Comparison of ENCODE assay signal across 13 cellular contexts in the genomic region with DNA sequence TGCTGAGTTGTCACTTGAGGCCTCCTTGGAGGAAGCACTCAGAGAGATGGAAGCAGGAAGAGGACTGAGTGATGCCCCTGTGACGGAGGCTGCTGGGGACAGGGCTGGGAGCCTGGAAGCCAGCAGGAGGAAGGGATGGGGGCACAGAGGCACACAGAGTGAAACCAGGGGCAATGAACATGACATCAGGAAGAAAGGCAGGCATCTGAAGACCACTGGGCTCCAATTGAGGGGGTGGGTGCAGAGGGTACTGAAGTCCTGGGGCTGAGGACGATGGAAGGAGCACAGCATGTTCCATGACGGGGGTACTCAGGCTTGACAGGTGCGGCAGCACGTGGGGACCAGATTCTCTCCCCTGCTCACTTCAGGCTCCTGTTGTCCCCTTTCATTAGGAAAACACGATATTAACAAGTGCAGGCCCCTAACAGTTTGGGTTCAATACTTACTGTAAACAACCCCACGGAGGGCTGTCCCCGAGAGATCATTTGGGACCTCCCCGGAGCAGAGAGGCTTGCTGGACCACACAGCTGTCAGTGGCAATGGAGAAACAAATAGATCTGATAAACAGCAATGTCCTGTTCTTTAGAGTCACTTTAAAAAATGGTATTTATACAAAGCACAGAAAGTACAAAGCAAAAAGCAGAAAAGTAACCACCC. TPM values are rescaled to one million over a fixed set of nuclear protein-coding genes. Genes with fewer than 3 reads are reported as not detected.
DNase-seq lines count a peak whose midpoint lies in the region; ATAC-seq and TF ChIP-seq lines count a peak whose summit lies in the region.
"Had no signal": no experiment of that assay in that cellular context is flagged by ENCODE, and none has a peak within 500 bp of the region (broad histone marks: within the 10 kb centered on the region; RNA-seq: fewer than 3 reads in every experiment).

No MANE protein-coding gene starts in this region.

- H3K9ac ChIP-seq in SU-DHL-6 (ENCODE audit: low read length) = peak overlapping the region; percentile 36
- no peak overlapping the region for H3K9ac ChIP-seq in endodermal cell (ENCODE audit: extremely low read depth, low read length, poor library complexity, severe bottlenecking)

- H3K27ac ChIP-seq in SU-DHL-6 (ENCODE audit: low read depth, low read length) (peak overlapping the region; percentile 97), endodermal cell (ENCODE audit: low read depth, low read length) (no peak overlapping the region), stomach (no peak overlapping the region)

- no peak overlapping the region for H2AFZ ChIP-seq in SU-DHL-6 (ENCODE audit: low read depth, low read length, severe bottlenecking)

- H3K27me3 ChIP-seq in SU-DHL-6 (ENCODE audit: low read length) = no peaks in the 10 kb centered on the region
- no peaks in the 10 kb centered on the region for H3K27me3 ChIP-seq in endodermal cell (ENCODE audit: control insufficient read depth, insufficient read depth, low read length, poor library complexity, severe bottlenecking)
- no peaks in the 10 kb centered on the region for H3K27me3 ChIP-seq in stomach

- peaks cover 0 to 3% of the 10 kb centered on the region in 2 donors for H3K9me3 Mint-ChIP-seq in activated T-cell treated with anti-CD3 and anti-CD28 coated beads, Interleukin-2, amount 50 U/mL, for 72 hours
- H3K9me3 Mint-ChIP-seq in endodermal cell = peaks cover 15% of the 10 kb centered on the region

- intact Hi-C loops in stomach (cut with DNase I; ENCODE audit: low total_unique reads) = no loop called here

- H4K20me1 ChIP-seq in SU-DHL-6 (ENCODE audit: low read depth, low read length) = peaks cover 11% of the 10 kb centered on the region; the same call in 1 of the 2 replicates

- DNase-seq in activated T-cell treated with anti-CD3 and anti-CD28 coated beads, Interleukin-2, amount 50 U/mL, for 72 hours = no peak
- DNase-seq in activated T-cell treated with anti-CD3 and anti-CD28 coated beads for 4 hours (no peak), endodermal cell (peak; percentile 22), stomach (peak; percentile 20), AG08395 (ENCODE audit: low spot score) (no peak), UCSD-AML1 (lab: John Stamatoyannopoulos, UW; ENCODE audit: unreplicated experiment) (no peak)
- DNase-seq: ACHN; activated CD8-positive, alpha-beta memory T cell treated with anti-CD3 and anti-CD28 coated beads for 24 hours; DMS 273 treated with DMSO at 0.1 percent for 48 hours; NCI-H82; stimulated activated naive CD8-positive, alpha-beta T cell treated with anti-CD3 and anti-CD28 coated beads, Interleukin-15, Interleukin-2, amounts not matched to agents 100 U/mL and 50 U/mL, for 24 hours had no signal

- H3K4me2 ChIP-seq in SU-DHL-6 (ENCODE audit: low read depth, low read length, poor library complexity, severe bottlenecking) = peak overlapping the region; percentile 81

- H3K27ac Mint-ChIP-seq in activated T-cell treated with anti-CD3 and anti-CD28 coated beads, Interleukin-2, amount 50 U/mL, for 72 hours = peak overlapping the region; percentile 69
- H3K27ac Mint-ChIP-seq in endodermal cell = no peak overlapping the region

- peak overlapping the region in 1 of 2 donors; percentile 45 for H3K4me3 Mint-ChIP-seq in activated T-cell treated with anti-CD3 and anti-CD28 coated beads, Interleukin-2, amount 50 U/mL, for 72 hours
- H3K4me3 Mint-ChIP-seq in endodermal cell = no peak overlapping the region

- H3K27me3 Mint-ChIP-seq in activated T-cell treated with anti-CD3 and anti-CD28 coated beads, Interleukin-2, amount 50 U/mL, for 72 hours (ENCODE audit: low read depth) = no peaks in the 10 kb centered on the region
- H3K27me3 Mint-ChIP-seq in endodermal cell (ENCODE audit: insufficient read depth) = no peaks in the 10 kb centered on the region

- H3K79me2 ChIP-seq in SU-DHL-6 (ENCODE audit: insufficient read depth, low read length) = peaks cover 96% of the 10 kb centered on the region

- no peak for TF ChIP-seq POLR2A in stomach (IDR thresholded peaks at IDR 0.05)

- H3K4me3 ChIP-seq in SU-DHL-6 (ENCODE audit: insufficient read depth, low read length, poor library complexity, severe bottlenecking) (no peak overlapping the region), endodermal cell (ENCODE audit: low read length) (no peak overlapping the region), stomach (no peak overlapping the region)

- peaks cover 16% of the 10 kb centered on the region for H3K36me3 ChIP-seq in SU-DHL-6 (ENCODE audit: low read length)
- no peaks in the 10 kb centered on the region for H3K36me3 ChIP-seq in endodermal cell (ENCODE audit: control insufficient read depth, insufficient read depth, low read length)
- peaks cover 0 to 11% (median 0%) of the 10 kb centered on the region in 4 donors for H3K36me3 ChIP-seq in stomach

- peaks cover 36% of the 10 kb centered on the region for H3F3A ChIP-seq in SU-DHL-6 (ENCODE audit: insufficient read depth)

- no peak for TF ChIP-seq EP300 in stomach (IDR thresholded peaks at IDR 0.05)

- ATAC-seq in activated T-cell treated with anti-CD3 and anti-CD28 coated beads, Interleukin-2, amount 50 U/mL, for 72 hours (replicated peaks in 1 of 2) = no peak
- ATAC-seq in HG02610 (IDR thresholded peaks at IDR 0.05; ENCODE audit: unreplicated experiment) = no peak
- ATAC-seq: stimulated activated naive CD8-positive, alpha-beta T cell treated with anti-CD3 and anti-CD28 coated beads, Interleukin-15, Interleukin-2, amounts not matched to agents 100 U/mL and 50 U/mL, for 24 hours had no signal

- H3K36me3 Mint-ChIP-seq in activated T-cell treated with anti-CD3 and anti-CD28 coated beads, Interleukin-2, amount 50 U/mL, for 72 hours (ENCODE audit: insufficient read depth in 2 of 2) = peaks cover 10 to 38% of the 10 kb centered on the region in 2 donors
- no peaks in the 10 kb centered on the region for H3K36me3 Mint-ChIP-seq in endodermal cell (ENCODE audit: low read depth)

- H3K4me1 Mint-ChIP-seq in activated T-cell treated with anti-CD3 and anti-CD28 coated beads, Interleukin-2, amount 50 U/mL, for 72 hours (ENCODE audit: low read depth) = peaks cover 47% of the 10 kb centered on the region
- no peaks in the 10 kb centered on the region for H3K4me1 Mint-ChIP-seq in endodermal cell

- H3K4me1 ChIP-seq in endodermal cell (ENCODE audit: control insufficient read depth, insufficient read depth, low read length) (no peaks in the 10 kb centered on the region), stomach (peaks cover 0 to 25% (median 7%) of the 10 kb centered on the region in 4 donors)

- TF ChIP-seq CTCF in SU-DHL-6 (IDR thresholded peaks at IDR 0.05; ENCODE audit: insufficient read depth, low read length, poor library complexity, severe bottlenecking) (no peak), endodermal cell (conservative IDR thresholded peaks at IDR 0.05) (no peak), stomach (IDR thresholded peaks at IDR 0.05) (no peak)

- 83 to 84% methylated on average over 4 to 9 of the region's 9 CpGs for WGBS in endodermal cell (ENCODE audit: insufficient coverage in 1 of 2, insufficient read length in 1 of 2), 2 experiments
- 55 to 66% (median 62%) methylated on average over 9 of the region's 9 CpGs for WGBS in stomach, 5 donors

- H3K9me3 ChIP-seq in SU-DHL-6 (ENCODE audit: insufficient read depth, low read length) = no peaks in the 10 kb centered on the region
- H3K9me3 ChIP-seq in endodermal cell (ENCODE audit: control insufficient read depth, low read length) = peaks cover 10% of the 10 kb centered on the region
- H3K9me3 ChIP-seq in stomach = peaks cover 0 to 5% (median 0%) of the 10 kb centered on the region in 4 donors

- H3K9me2 ChIP-seq in SU-DHL-6 (replicated peaks; ENCODE audit: insufficient read depth, low read length) = no peaks in the 10 kb centered on the region

RNA-seq across cellular contexts. Expression of gene INPP5D, which starts 8.7 kb away (rescaled TPM):
- total RNA-seq in activated T-cell treated with anti-CD3 and anti-CD28 coated beads, Interleukin-2, amount 50 U/mL, for 72 hours = 10 to 100 TPM; 64.8 to 69.3 TPM
- total RNA-seq in endodermal cell = 1 to 10 TPM in 1 of 2 donors, under 1 TPM in 1; 0.66 to 3.0 TPM
- polyA plus RNA-seq in endodermal cell (2013, experiment 1 of 2) = 4.5 TPM
- polyA plus RNA-seq in endodermal cell (2013, experiment 2 of 2) = 3.7 TPM
- 100 to 1,000 TPM in 1 of 5 donors, 10 to 100 TPM in 2, 1 to 10 TPM in 2; 8.1 to 564 (median 11.2) TPM for total RNA-seq in stomach
- polyA plus RNA-seq in stomach = 1 to 10 TPM; 3.7 to 5.2 (median 4.7) TPM

RNA-seq across cellular contexts. Expression of gene NEU2, which starts 36.4 kb away (rescaled TPM):
- total RNA-seq in activated T-cell treated with anti-CD3 and anti-CD28 coated beads, Interleukin-2, amount 50 U/mL, for 72 hours = not detected
- not detected for total RNA-seq in endodermal cell
- polyA plus RNA-seq in endodermal cell (2013, experiment 1 of 2) = not detected
- not detected for polyA plus RNA-seq in endodermal cell (2013, experiment 2 of 2)
- not detected for total RNA-seq in stomach
- not detected for polyA plus RNA-seq in stomach

RNA-seq across cellular contexts. Expression of gene NGEF, which starts 55.8 kb away (rescaled TPM):
- 1 to 10 TPM in 1 of 2 donors, under 1 TPM in 1; 0.55 to 2.3 TPM for total RNA-seq in activated T-cell treated with anti-CD3 and anti-CD28 coated beads, Interleukin-2, amount 50 U/mL, for 72 hours
- total RNA-seq in endodermal cell (1 to 10 TPM; 1.8 to 2.9 TPM), stomach (10 to 100 TPM in 3 of 5 donors, 1 to 10 TPM in 2; 4.2 to 30.9 (median 16.9) TPM)
- 2.1 TPM for polyA plus RNA-seq in endodermal cell (2013, experiment 1 of 2)
- polyA plus RNA-seq in endodermal cell (2013, experiment 2 of 2) = 3.7 TPM
- polyA plus RNA-seq in stomach = 1 to 10 TPM; 2.6 to 4.2 (median 3.5) TPM

Comparison
In these comparisons a context has a peak if more than half of its experiments do, and no peak if none do; other contexts are left out.
1. DNase-seq: peak in endodermal cell (single experiment) and stomach (single experiment); none in activated T-cell treated with anti-CD3 and anti-CD28 coated beads, Interleukin-2, amount 50 U/mL, for 72 hours (0 of 2), activated T-cell treated with anti-CD3 and anti-CD28 coated beads for 4 hours (single experiment), AG08395 (single experiment) and UCSD-AML1 (single experiment).